18 cellular contexts compared by ENCODE assay signal in genomic region chr21:45830221-45830640, GRCh38.
DNase-seq lines count a peak whose midpoint lies in the region; ATAC-seq, FAIRE-seq and TF ChIP-seq lines count a peak whose summit lies in the region.
"Had no signal": no experiment of that assay in that cellular context is flagged by ENCODE, and none has a peak within 500 bp of the region (broad histone marks: within the 10 kb centered on the region; RNA-seq: fewer than 3 reads in every experiment).

No MANE protein-coding gene starts in this region.

- no peak overlapping the region for H2AK9ac ChIP-seq in IMR-90 (replicated peaks; ENCODE audit: low read depth, low read length, poor library complexity)

- H4K20me1 ChIP-seq in IMR-90 (ENCODE audit: insufficient read depth, low read length) (no peaks in the 10 kb centered on the region), K562 (replicated peaks; ENCODE audit: control insufficient read depth, insufficient read depth, low read length) (peaks cover 15% of the 10 kb centered on the region), Karpas-422 (ENCODE audit: insufficient read depth, low read depth, low read length) (no peaks in the 10 kb centered on the region)

- H3K56ac ChIP-seq in IMR-90 (ENCODE audit: extremely low read depth, insufficient read depth, low read length) = no peak overlapping the region

- TF ChIP-seq POLR2A in IMR-90 (IDR thresholded peaks at IDR 0.05; ENCODE audit: low read depth, low read length) = no peak
- TF ChIP-seq POLR2A in K562 (conservative IDR thresholded peaks at IDR 0.05) = no peak

- no peaks in the 10 kb centered on the region for H3K9me2 ChIP-seq in Karpas-422 (replicated peaks; ENCODE audit: insufficient read depth, low read length)

- no peak overlapping the region for H4K5ac ChIP-seq in IMR-90 (ENCODE audit: low read depth, low read length)

- no peak overlapping the region for H3K14ac ChIP-seq in IMR-90 (replicated peaks; ENCODE audit: low read depth, low read length)

- no peaks in the 10 kb centered on the region for H3K9me3 ChIP-seq in IMR-90 (ENCODE audit: control insufficient read depth, insufficient read depth, low read length)
- H3K9me3 ChIP-seq in K562 (replicated peaks; ENCODE audit: control insufficient read depth, insufficient read depth, low read depth, low read length) = no peaks in the 10 kb centered on the region
- H3K9me3 ChIP-seq in Karpas-422 (ENCODE audit: low read length) = no peaks in the 10 kb centered on the region
- H3K9me3 ChIP-seq: adrenal gland, gastrocnemius medialis had no signal

- H3K4me1 ChIP-seq in IMR-90 (ENCODE audit: control insufficient read depth, insufficient read depth, low read length) (peaks cover 5% of the 10 kb centered on the region; the same call in 1 of the 2 replicates), K562 (replicated peaks in 1 of 2; ENCODE audit: control insufficient read depth in 2 of 2, insufficient read depth in 2 of 2, low read length in 2 of 2) (peaks cover 0 to 10% of the 10 kb centered on the region in 2 experiments; a peak in 2 of 5 replicates), Karpas-422 (ENCODE audit: low read length) (no peaks in the 10 kb centered on the region)
- H3K4me1 ChIP-seq: adrenal gland, gastrocnemius medialis had no signal

- H2BK120ac ChIP-seq in IMR-90 (ENCODE audit: low read depth, low read length) = no peak overlapping the region

- DNase-seq in DMS53 treated with DMSO at 0.1 percent for 48 hours (lab: John Stamatoyannopoulos, UW; ENCODE audit: unreplicated experiment) (peak; percentile 14), IMR-90 (no peak), K562 (ENCODE audit: extremely low read depth in 1 of 4, low spot score in 3 of 4) (peak; percentile 30 to 63 (median 52)), neural crest cell (ENCODE audit: low read depth, low spot score) (no peak), DMS 273 (lab: John Stamatoyannopoulos, UW; ENCODE audit: unreplicated experiment) (no peak), frontal cortex (ENCODE audit: low spot score in 2 of 2) (no peak), Karpas-422 (no peak)
- DNase-seq: activated CD4-positive, alpha-beta T cell treated with anti-CD3 and anti-CD28 coated beads for 36 hours; activated effector memory CD4-positive, alpha-beta T cell treated with anti-CD3 and anti-CD28 coated beads, Interleukin-2, amount 50 U/mL, for 16 hours; gastrocnemius medialis; kidney glomerular epithelial cell; midbrain; NCI-H1048 had no signal

- BruUV-seq in IMR-90 (replicated peaks; lab: Mats Ljungman, UMichigan) (no TSS peak), K562 (replicated peaks; lab: Mats Ljungman, UMichigan) (no TSS peak)

- in situ Hi-C loops in IMR-90 (cut with MboI; ENCODE audit: low sequenced_read_pairs) (no loop called here), K562 (cut with MboI) (loop anchor here (25.0 kb wide), 1 partner anchor 868 kb away; no protein-coding TSS in a partner anchor)

- 67% methylated on average over 6 of the region's 11 CpGs; no CpG with 5 or more reads in 1 of the 2 experiments for WGBS in IMR-90 (ENCODE audit: extremely low coverage in 2 of 2, insufficient read length in 1 of 2), 2 experiments
- WGBS in K562 (ENCODE audit: insufficient coverage, low coverage, missing lambda C conversion rate) = 0% methylated on average over 11 of the region's 11 CpGs

- dilution Hi-C loops in IMR-90 (cut with HindIII; ENCODE audit: low sequenced_read_pairs, unreplicated experiment) = no loop called here

- H3K9me1 ChIP-seq in IMR-90 (ENCODE audit: insufficient read depth, low read length) (no peaks in the 10 kb centered on the region), K562 (ENCODE audit: control insufficient read depth, insufficient read depth, low read length) (no peaks in the 10 kb centered on the region)

- H3K4me2 ChIP-seq in IMR-90 (ENCODE audit: low read depth, low read length) (no peak overlapping the region), K562 (ENCODE audit: insufficient read depth, low read length) (no peak overlapping the region), Karpas-422 (ENCODE audit: low read depth, low read length, poor library complexity, severe bottlenecking) (no peak overlapping the region)
- H3K4me2 ChIP-seq: KMS-11 had no signal

- H3K36me3 Mint-ChIP-seq in neural crest cell (ENCODE audit: low read depth) = no peaks in the 10 kb centered on the region

- H3K36me3 ChIP-seq in IMR-90 (ENCODE audit: control insufficient read depth, insufficient read depth, low read length) (no peaks in the 10 kb centered on the region; the same call in 1 of the 2 replicates), K562 (ENCODE audit: control insufficient read depth, insufficient read depth, low read length) (no peaks in the 10 kb centered on the region), Karpas-422 (ENCODE audit: insufficient read depth, low read length) (no peaks in the 10 kb centered on the region)
- H3K36me3 ChIP-seq: adrenal gland, cardiac muscle cell, gastrocnemius medialis had no signal

- H3K79me2 ChIP-seq in K562 (ENCODE audit: control insufficient read depth, insufficient read depth, low read length) (no peaks in the 10 kb centered on the region), Karpas-422 (ENCODE audit: low read length) (no peaks in the 10 kb centered on the region)

- CTCF ChIA-PET in IMR-90 (lab: Yijun Ruan, JAX) = no interaction called here
- CTCF ChIA-PET in K562 (lab: Yijun Ruan, JAX; ENCODE audit: low intra/inter-chr PET ratio) = no interaction called here

- H2AFZ ChIP-seq in IMR-90 (replicated peaks; ENCODE audit: low read length, poor library complexity) (peak overlapping the region; percentile 47), K562 (ENCODE audit: low read depth, low read length) (no peak overlapping the region), Karpas-422 (ENCODE audit: low read length) (no peak overlapping the region)

- no peaks in the 10 kb centered on the region for H3K27me3 Mint-ChIP-seq in neural crest cell (ENCODE audit: low read depth)
- H3K27me3 Mint-ChIP-seq: activated CD4-positive, alpha-beta T cell treated with anti-CD3 and anti-CD28 coated beads for 36 hours had no signal

- ATAC-seq in IMR-90 (ENCODE audit: low read depth) (no peak), K562 (peak; percentile 84)
- ATAC-seq: activated CD4-positive, alpha-beta T cell treated with anti-CD3 and anti-CD28 coated beads for 36 hours; gastrocnemius medialis had no signal

- H2BK20ac ChIP-seq in IMR-90 (ENCODE audit: low read depth, low read length) = no peak overlapping the region

- H4K91ac ChIP-seq in IMR-90 (ENCODE audit: insufficient read depth, low read depth, low read length) = no peak overlapping the region

- TF ChIP-seq RAD21 in IMR-90 (IDR thresholded peaks at IDR 0.05; ENCODE audit: low read length) (no peak), K562 (CRISPR knock-in tag; conservative IDR thresholded peaks at IDR 0.05 in 1 of 2, IDR thresholded peaks at IDR 0.05 in 1 of 2) (no peak)

- H3K18ac ChIP-seq in IMR-90 (ENCODE audit: low read depth, low read length) = no peak overlapping the region

- no peak overlapping the region for H2BK5ac ChIP-seq in IMR-90 (ENCODE audit: low read depth, low read length, poor library complexity, severe bottlenecking)

- intact Hi-C loops in IMR-90 (cut with micrococcal nuclease) (no loop called here), K562 (cut with micrococcal nuclease) (no loop called here)

- peak overlapping the region; percentile 43 for H3K27ac Mint-ChIP-seq in neural crest cell (ENCODE audit: unreplicated experiment)
- H3K27ac Mint-ChIP-seq: activated CD4-positive, alpha-beta T cell treated with anti-CD3 and anti-CD28 coated beads for 36 hours had no signal

- H3K4me3 Mint-ChIP-seq in neural crest cell = no peak overlapping the region
- H3K4me3 Mint-ChIP-seq: activated CD4-positive, alpha-beta T cell treated with anti-CD3 and anti-CD28 coated beads for 36 hours had no signal

- H3K79me1 ChIP-seq in IMR-90 (ENCODE audit: low read depth in 1 of 2, low read length in 2 of 2) = no peaks in the 10 kb centered on the region

- POLR2A ChIA-PET in IMR-90 (lab: Charles Lee; ENCODE audit: unreplicated experiment) = no interaction called here
- POLR2A ChIA-PET in K562 (lab: Yijun Ruan, JAX) = interaction anchor here (1.1 kb wide), 1 partner anchor 30 kb away, joined by 3 read pairs; no protein-coding TSS in a partner anchor

- TF ChIP-seq CTCF in IMR-90 (conservative IDR thresholded peaks at IDR 0.05; ENCODE audit: low read depth, low read length) (no peak), K562 (IDR thresholded peaks at IDR 0.05 in 2 of 3, conservative IDR thresholded peaks at IDR 0.05 in 1 of 3; ENCODE audit: insufficient read depth in 2 of 3, low read depth in 1 of 3, low read length in 3 of 3) (no peak), neural crest cell (conservative IDR thresholded peaks at IDR 0.05) (no peak)

- H3K27ac ChIP-seq in IMR-90 (ENCODE audit: insufficient read depth, low read length) (no peak overlapping the region), K562 (ENCODE audit: extremely low read depth, low read depth, low read length) (no peak overlapping the region), Karpas-422 (ENCODE audit: low read length) (no peak overlapping the region)
- H3K27ac ChIP-seq: cardiac muscle cell, gastrocnemius medialis, KMS-11 had no signal

- no peaks in the 10 kb centered on the region for H3K9me3 Mint-ChIP-seq in neural crest cell

- H3K4me1 Mint-ChIP-seq in neural crest cell = peaks cover 17% of the 10 kb centered on the region

- H2BK15ac ChIP-seq in IMR-90 (ENCODE audit: low read depth, low read length) = no peak overlapping the region

- H3K27me3 ChIP-seq in IMR-90 (ENCODE audit: control insufficient read depth, insufficient read depth, low read length) (no peaks in the 10 kb centered on the region), K562 (ENCODE audit: control insufficient read depth in 2 of 2, insufficient read depth in 2 of 2, low read length in 2 of 2) (peaks cover 45 to 75% of the 10 kb centered on the region in 2 experiments), Karpas-422 (ENCODE audit: low read length) (no peaks in the 10 kb centered on the region)
- H3K27me3 ChIP-seq: adrenal gland, cardiac muscle cell had no signal

- H4K8ac ChIP-seq in IMR-90 (ENCODE audit: low read depth in 2 of 2, low read length in 2 of 2) = no peak overlapping the region

- H3K4ac ChIP-seq in IMR-90 (ENCODE audit: low read depth, low read length) = no peak overlapping the region

- H3K9ac ChIP-seq in IMR-90 (ENCODE audit: low read depth, low read length) = no peak overlapping the region
- H3K9ac ChIP-seq in K562 (ENCODE audit: insufficient read depth in 1 of 2, low read depth in 2 of 2, low read length in 2 of 2) = no peak overlapping the region
- H3K9ac ChIP-seq in Karpas-422 (ENCODE audit: low read length) = no peak overlapping the region
- H3K9ac ChIP-seq: KMS-11 had no signal

- H2AK5ac ChIP-seq in IMR-90 (ENCODE audit: low read depth, low read length) = no peak overlapping the region

- TF ChIP-seq EP300 in K562 (IDR thresholded peaks at IDR 0.05; ENCODE audit: low read length) = no peak

- H3K4me3 ChIP-seq in IMR-90 (ENCODE audit: insufficient read depth, low read depth, low read length) (no peak overlapping the region), K562 (no peak overlapping the region), Karpas-422 (ENCODE audit: low read length) (no peak overlapping the region)
- H3K4me3 ChIP-seq: adrenal gland, cardiac muscle cell, gastrocnemius medialis had no signal

- no peak overlapping the region for H3K23ac ChIP-seq in IMR-90 (ENCODE audit: low read depth, low read length)

- FAIRE-seq in K562 (lab: Jason Lieb, UNC) = no peak
- no peak for FAIRE-seq in frontal cortex (lab: Jason Lieb, UNC)
- FAIRE-seq: GM18507, TTC549 had no signal

TF ChIP-seq in K562, 482 proteins besides CTCF, POLR2A, EP300 and RAD21 (continues in another document):
- no peak for TF ChIP-seq STAG1 (CRISPR knock-in tag; IDR thresholded peaks at IDR 0.05; ENCODE audit: borderline replicate concordance)

Comparison
In these comparisons a context has a peak if more than half of its experiments do, and no peak if none do; other contexts are left out.
1. DNase-seq: peak in DMS53 treated with DMSO at 0.1 percent for 48 hours (single experiment) and K562 (4 of 4); none in IMR-90 (single experiment), neural crest cell (single experiment), DMS 273 (single experiment), frontal cortex (0 of 2) and Karpas-422 (single experiment).